In genomic region chr10:43854042-43854441, GRCh38 we compare ENCODE assay signal across 13 cellular contexts.
A peak's percentile ranks its signal among the peaks of the same experiment; 100 is the strongest.
DNase-seq lines count a peak whose midpoint lies in the region; ATAC-seq, FAIRE-seq and TF ChIP-seq lines count a peak whose summit lies in the region.
"Had no signal": no experiment of that assay in that cellular context is flagged by ENCODE, and none has a peak within 500 bp of the region (broad histone marks: within the 10 kb centered on the region; RNA-seq: fewer than 3 reads in every experiment).

No MANE protein-coding gene starts in this region.

- peak; percentile 56 for ATAC-seq in PC-3
- ATAC-seq: CD8-positive, alpha-beta T cell; effector memory CD8-positive, alpha-beta T cell; GM12878 had no signal

- H3K27me3 ChIP-seq in PC-3 (ENCODE audit: low read length) (no peaks in the 10 kb centered on the region), Karpas-422 (ENCODE audit: low read length) (no peaks in the 10 kb centered on the region), colonic mucosa (no peaks in the 10 kb centered on the region)

- no peak overlapping the region for H3K4me3 Mint-ChIP-seq in mesothelial cell of epicardium
- H3K4me3 Mint-ChIP-seq: CD8-positive, alpha-beta T cell; effector memory CD8-positive, alpha-beta T cell had no signal

- peaks cover 18% of the 10 kb centered on the region for H3K4me1 Mint-ChIP-seq in mesothelial cell of epicardium

- no peak for FAIRE-seq in D721Med (lab: Jason Lieb, UNC)
- FAIRE-seq: GM12878 had no signal

- H3K27me3 Mint-ChIP-seq in mesothelial cell of epicardium (ENCODE audit: low read depth) = no peaks in the 10 kb centered on the region

- TF ChIP-seq CTCF in PC-3 (conservative IDR thresholded peaks at IDR 0.05; ENCODE audit: low read depth, low read length) (no peak), mesothelial cell of epicardium (IDR thresholded peaks at IDR 0.05; ENCODE audit: unreplicated experiment) (no peak), colonic mucosa (IDR thresholded peaks at IDR 0.05) (no peak), D721Med (IDR thresholded peaks at IDR 0.05; ENCODE audit: insufficient read depth, missing control alignments) (no peak)

- no peak overlapping the region for H3K4me3 ChIP-seq in PC-3 (ENCODE audit: low read length)
- H3K4me3 ChIP-seq in Karpas-422 (ENCODE audit: low read length) = no peak overlapping the region
- H3K4me3 ChIP-seq in colonic mucosa = no peak overlapping the region
- H3K4me3 ChIP-seq: GM12878 had no signal

- H3K9me2 ChIP-seq in PC-3 (replicated peaks; ENCODE audit: low read length) = no peaks in the 10 kb centered on the region
- no peaks in the 10 kb centered on the region for H3K9me2 ChIP-seq in Karpas-422 (replicated peaks; ENCODE audit: insufficient read depth, low read length)

- peak overlapping the region; percentile 25 for H3K27ac Mint-ChIP-seq in mesothelial cell of epicardium
- H3K27ac Mint-ChIP-seq: CD8-positive, alpha-beta T cell; effector memory CD8-positive, alpha-beta T cell had no signal

- H3K9me3 ChIP-seq in PC-3 (ENCODE audit: low read length) = no peaks in the 10 kb centered on the region
- no peaks in the 10 kb centered on the region for H3K9me3 ChIP-seq in Karpas-422 (ENCODE audit: low read length)
- no peaks in the 10 kb centered on the region for H3K9me3 ChIP-seq in colonic mucosa

- DNase-seq in ELF-1 (ENCODE audit: low read depth, low spot score) = peak; percentile 51
- DNase-seq in PC-3 = peak; percentile 84
- DNase-seq in ecto neural progenitor cell (ENCODE audit: low spot score) = peak; percentile 38
- no peak for DNase-seq in mesothelial cell of epicardium (ENCODE audit: low spot score in 2 of 2, unreplicated experiment in 2 of 2)
- DNase-seq in Karpas-422 = no peak
- no peak for DNase-seq in NCI-H146 treated with DMSO at 0.1 percent for 48 hours (lab: John Stamatoyannopoulos, UW; ENCODE audit: unreplicated experiment)
- DNase-seq in colonic mucosa = no peak
- no peak for DNase-seq in D721Med (ENCODE audit: insufficient read length, low spot score)
- DNase-seq: CD8-positive, alpha-beta T cell; effector memory CD8-positive, alpha-beta T cell; GOT3; NCI-H1930 had no signal

- H3K4me2 ChIP-seq in PC-3 (ENCODE audit: low read length) = peak overlapping the region; percentile 23; the same call in 1 of the 2 replicates
- no peak overlapping the region for H3K4me2 ChIP-seq in Karpas-422 (ENCODE audit: low read depth, low read length, poor library complexity, severe bottlenecking)

- H3K9ac ChIP-seq in PC-3 (ENCODE audit: low read length) = no peak overlapping the region
- H3K9ac ChIP-seq in Karpas-422 (ENCODE audit: low read length) = no peak overlapping the region
- H3K9ac ChIP-seq in colonic mucosa (ENCODE audit: low read depth in 2 of 2, low read length in 2 of 2) = no peak overlapping the region

- H3F3A ChIP-seq in PC-3 (ENCODE audit: low read length, unreplicated experiment) = no peaks in the 10 kb centered on the region

- H3K4me1 ChIP-seq in PC-3 (ENCODE audit: insufficient read depth, low read length) (no peaks in the 10 kb centered on the region; the same call in 1 of the 2 replicates), Karpas-422 (ENCODE audit: low read length) (peaks cover 12% of the 10 kb centered on the region), colonic mucosa (no peaks in the 10 kb centered on the region)

- intact Hi-C loops in PC-3 (cut with micrococcal nuclease) = no loop called here
- intact Hi-C loops in colonic mucosa (cut with DNase I) = no loop called here

- no peaks in the 10 kb centered on the region for H3K36me3 ChIP-seq in PC-3 (ENCODE audit: low read depth, low read length)
- no peaks in the 10 kb centered on the region for H3K36me3 ChIP-seq in Karpas-422 (ENCODE audit: insufficient read depth, low read length)
- no peaks in the 10 kb centered on the region for H3K36me3 ChIP-seq in colonic mucosa

- H2AFZ ChIP-seq in PC-3 (ENCODE audit: low read length) = no peak overlapping the region
- no peak overlapping the region for H2AFZ ChIP-seq in Karpas-422 (ENCODE audit: low read length)

- no peak overlapping the region for H3K27ac ChIP-seq in PC-3 (ENCODE audit: low read length)
- H3K27ac ChIP-seq in Karpas-422 (ENCODE audit: low read length) = no peak overlapping the region
- no peak overlapping the region for H3K27ac ChIP-seq in colonic mucosa

- no TSS peak for BruUV-seq in PC-3 (replicated peaks; lab: Mats Ljungman, UMichigan)

- H3K9me3 Mint-ChIP-seq in mesothelial cell of epicardium = no peaks in the 10 kb centered on the region
- H3K9me3 Mint-ChIP-seq: CD8-positive, alpha-beta T cell; effector memory CD8-positive, alpha-beta T cell had no signal

- CTCF ChIA-PET in PC-3 (lab: Charles Lee) = no interaction called here

- H4K20me1 ChIP-seq in PC-3 (ENCODE audit: low read length) (no peaks in the 10 kb centered on the region), Karpas-422 (ENCODE audit: insufficient read depth, low read depth, low read length) (no peaks in the 10 kb centered on the region)

- no peaks in the 10 kb centered on the region for H3K36me3 Mint-ChIP-seq in mesothelial cell of epicardium
- H3K36me3 Mint-ChIP-seq: CD8-positive, alpha-beta T cell had no signal

- no peaks in the 10 kb centered on the region for H3K79me2 ChIP-seq in PC-3 (ENCODE audit: low read length)
- no peaks in the 10 kb centered on the region for H3K79me2 ChIP-seq in Karpas-422 (ENCODE audit: low read length)

- POLR2A ChIA-PET in PC-3 (lab: Charles Lee; ENCODE audit: unreplicated experiment) = no interaction called here

Comparison
In these comparisons a context has a peak if more than half of its experiments do, and no peak if none do; other contexts are left out.
1. DNase-seq: peak in ELF-1 (single experiment), PC-3 (single experiment) and ecto neural progenitor cell (single experiment); none in mesothelial cell of epicardium (0 of 2), Karpas-422 (single experiment), NCI-H146 treated with DMSO at 0.1 percent for 48 hours (single experiment), colonic mucosa (single experiment) and D721Med (single experiment).